ENCODE assay signal across 23 cellular contexts in the genomic region with DNA sequence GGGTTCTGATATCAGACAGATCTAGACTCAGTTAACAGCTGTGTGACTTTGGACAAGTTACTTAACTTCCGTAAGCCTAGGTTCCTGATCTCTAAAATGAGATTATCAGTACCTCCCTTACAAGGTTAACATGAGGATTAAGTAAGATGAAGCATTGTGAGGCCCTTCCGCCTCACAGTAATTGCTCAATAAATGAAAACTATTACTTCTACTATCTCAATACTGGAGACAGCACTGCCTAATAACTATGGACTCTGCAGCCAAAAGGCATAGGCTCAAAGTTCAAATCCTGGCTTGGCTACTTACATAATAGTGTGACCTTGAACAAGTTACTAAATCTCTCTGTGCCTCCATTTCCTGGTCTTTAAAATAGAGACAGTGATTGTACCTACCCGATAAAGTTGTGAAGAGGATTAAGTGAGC.
A peak's percentile ranks its signal among the peaks of the same experiment; 100 is the strongest.
DNase-seq lines count a peak whose midpoint lies in the region; ATAC-seq and TF ChIP-seq lines count a peak whose summit lies in the region.
"Had no signal": no experiment of that assay in that cellular context is flagged by ENCODE, and none has a peak within 500 bp of the region (broad histone marks: within the 10 kb centered on the region; RNA-seq: fewer than 3 reads in every experiment).

No MANE protein-coding gene starts in this region.

- no peaks in the 10 kb centered on the region for H3K9me2 ChIP-seq in Loucy (replicated peaks; ENCODE audit: low read depth, low read length)

- H3K9me3 ChIP-seq in Loucy (ENCODE audit: insufficient read depth, low read depth, low read length) (no peaks in the 10 kb centered on the region), neutrophil (no peaks in the 10 kb centered on the region), BE2C (no peaks in the 10 kb centered on the region)
- H3K9me3 ChIP-seq: colonic mucosa, spleen, testis had no signal

- TF ChIP-seq POLR2A in lower leg skin (IDR thresholded peaks at IDR 0.05) = no peak

- ATAC-seq in esophagus mucosa = peak; percentile 33
- ATAC-seq in GM19351 (IDR thresholded peaks at IDR 0.05; ENCODE audit: unreplicated experiment) = no peak

- peaks cover 12% of the 10 kb centered on the region for H3K4me1 ChIP-seq in Loucy (ENCODE audit: insufficient read depth, low read length, poor library complexity, severe bottlenecking)
- peaks cover 32 to 36% of the 10 kb centered on the region in 2 experiments for H3K4me1 ChIP-seq in neutrophil (ENCODE audit: control insufficient read depth in 1 of 2, insufficient read depth in 1 of 2, low read depth in 1 of 2, low read length in 1 of 2)
- no peaks in the 10 kb centered on the region for H3K4me1 ChIP-seq in BE2C
- H3K4me1 ChIP-seq: colonic mucosa, testis had no signal

- no peak overlapping the region for H3K4me2 ChIP-seq in Loucy (ENCODE audit: low read depth, low read length, poor library complexity, severe bottlenecking)
- H3K4me2 ChIP-seq: KMS-11, PC-9 had no signal

- TF ChIP-seq CTCF in Loucy (conservative IDR thresholded peaks at IDR 0.05; ENCODE audit: low read length) = no peak
- no peak for TF ChIP-seq CTCF in neutrophil (IDR thresholded peaks at IDR 0.05)
- TF ChIP-seq CTCF in BE2C (IDR thresholded peaks at IDR 0.05; ENCODE audit: low read depth, low read length) = no peak
- no peak for TF ChIP-seq CTCF in lower leg skin (IDR thresholded peaks at IDR 0.05)

- H3K79me2 ChIP-seq in Loucy (ENCODE audit: insufficient read depth, low read length) = no peaks in the 10 kb centered on the region

- no peak overlapping the region for H3K9ac ChIP-seq in Loucy (ENCODE audit: low read depth, low read length, poor library complexity, severe bottlenecking)
- H3K9ac ChIP-seq: KMS-11 had no signal

- DNase-seq in NOMO-1 treated with dmso at 0.1 percent for 144 hours (lab: John Stamatoyannopoulos, UW; ENCODE audit: unreplicated experiment) = peak; percentile 71
- DNase-seq in BE2C = no peak
- no peak for DNase-seq in lower leg skin (ENCODE audit: low spot score in 2 of 2)
- DNase-seq: activated CD8-positive, alpha-beta memory T cell treated with anti-CD3 and anti-CD28 coated beads, Interleukin-2, amount 10 ng/mL, durations not matched to agents 7 days and 5 days; activated T-cell treated with anti-CD3 and anti-CD28 coated beads, Interleukin-2, amount 50 U/mL, for 48 hours; colonic mucosa; DMS 273 treated with DMSO at 0.1 percent for 48 hours; effector CD4-positive, alpha-beta T cell; hypothalamus; right cardiac atrium; Right ventricle myocardium superior; spleen; stimulated activated CD4-positive, alpha-beta T cell treated with anti-CD3 and anti-CD28 coated beads, Interleukin-2, amount 100 ng/mL, for 24 hours; stimulated activated CD8-positive, alpha-beta memory T cell treated with anti-CD3 and anti-CD28 coated beads, Interleukin-4, amount 100 ng/mL, for 48 hours; T1000; testis; WERI-Rb-1 had no signal

- no peaks in the 10 kb centered on the region for H3K36me3 ChIP-seq in Loucy (ENCODE audit: insufficient read depth, low read length)
- H3K36me3 ChIP-seq in neutrophil = no peaks in the 10 kb centered on the region
- H3K36me3 ChIP-seq in BE2C = no peaks in the 10 kb centered on the region
- H3K36me3 ChIP-seq: colonic mucosa, spleen, WERI-Rb-1 had no signal

- H4K20me1 ChIP-seq in Loucy (ENCODE audit: insufficient read depth, low read length, poor library complexity, severe bottlenecking) = no peaks in the 10 kb centered on the region

- WGBS in lower leg skin, 2 donors = 79 to 81% methylated on average over 3 of the region's 3 CpGs

- H3K27ac ChIP-seq in neutrophil = peak overlapping the region; percentile 73
- H3K27ac ChIP-seq: colonic mucosa, KMS-11, PC-9, testis, WERI-Rb-1 had no signal

- no peaks in the 10 kb centered on the region for H3F3A ChIP-seq in Loucy (ENCODE audit: low read depth)

- 0 out of 2 replicates have a peak overlapping the region, but pooled peaks have one; percentile 1 for H2AFZ ChIP-seq in Loucy (ENCODE audit: low read length)
- H2AFZ ChIP-seq: PC-9 had no signal

- no peaks in the 10 kb centered on the region for H3K27me3 ChIP-seq in Loucy (ENCODE audit: insufficient read depth, low read length, poor library complexity, severe bottlenecking)
- H3K27me3 ChIP-seq in neutrophil = no peaks in the 10 kb centered on the region
- H3K27me3 ChIP-seq in BE2C = no peaks in the 10 kb centered on the region
- H3K27me3 ChIP-seq: colonic mucosa, testis had no signal

- intact Hi-C loops in lower leg skin (cut with DNase I; ENCODE audit: low total_unique reads) = loop anchor here (10.0 kb wide), 1 partner anchor 134 kb away; no protein-coding TSS in a partner anchor

- H3K4me3 ChIP-seq in Loucy (ENCODE audit: low read length, poor library complexity, severe bottlenecking) (no peak overlapping the region), neutrophil (ENCODE audit: low read depth in 1 of 2, low read length in 1 of 2) (peak overlapping the region in 1 of 2 experiments; percentile 33), BE2C (ENCODE audit: low read depth, low read length) (no peak overlapping the region), lower leg skin (ENCODE audit: low read depth, poor library complexity, severe bottlenecking) (no peak overlapping the region)
- H3K4me3 ChIP-seq: colonic mucosa, PC-9, spleen, testis had no signal
